Comparison of ENCODE assay signal across 1 cellular context in the genomic region with DNA sequence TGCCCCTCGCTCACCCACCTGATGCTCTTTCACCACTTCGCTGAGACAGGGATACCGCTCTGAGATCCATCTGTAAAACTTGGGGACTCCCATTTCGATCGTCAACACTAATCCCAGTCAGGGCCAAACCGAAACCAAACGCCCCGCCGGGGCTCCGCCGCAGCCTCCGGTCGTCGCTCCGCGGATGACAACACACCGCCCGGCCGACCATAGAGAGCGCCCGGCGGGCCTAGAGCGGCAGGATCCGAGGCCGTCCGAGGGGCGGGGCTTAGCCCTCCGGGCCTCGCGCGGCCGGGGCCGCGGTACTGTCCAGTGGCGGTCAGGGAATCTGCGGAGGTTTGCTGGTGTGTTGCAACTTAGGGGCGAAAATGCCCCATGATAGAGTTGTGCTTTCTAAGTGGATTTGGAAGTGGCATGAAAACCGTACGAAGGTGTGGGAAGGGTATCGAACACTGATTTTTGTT.
TF ChIP-seq lines count a peak whose summit lies in the region.

A gene with protein sequence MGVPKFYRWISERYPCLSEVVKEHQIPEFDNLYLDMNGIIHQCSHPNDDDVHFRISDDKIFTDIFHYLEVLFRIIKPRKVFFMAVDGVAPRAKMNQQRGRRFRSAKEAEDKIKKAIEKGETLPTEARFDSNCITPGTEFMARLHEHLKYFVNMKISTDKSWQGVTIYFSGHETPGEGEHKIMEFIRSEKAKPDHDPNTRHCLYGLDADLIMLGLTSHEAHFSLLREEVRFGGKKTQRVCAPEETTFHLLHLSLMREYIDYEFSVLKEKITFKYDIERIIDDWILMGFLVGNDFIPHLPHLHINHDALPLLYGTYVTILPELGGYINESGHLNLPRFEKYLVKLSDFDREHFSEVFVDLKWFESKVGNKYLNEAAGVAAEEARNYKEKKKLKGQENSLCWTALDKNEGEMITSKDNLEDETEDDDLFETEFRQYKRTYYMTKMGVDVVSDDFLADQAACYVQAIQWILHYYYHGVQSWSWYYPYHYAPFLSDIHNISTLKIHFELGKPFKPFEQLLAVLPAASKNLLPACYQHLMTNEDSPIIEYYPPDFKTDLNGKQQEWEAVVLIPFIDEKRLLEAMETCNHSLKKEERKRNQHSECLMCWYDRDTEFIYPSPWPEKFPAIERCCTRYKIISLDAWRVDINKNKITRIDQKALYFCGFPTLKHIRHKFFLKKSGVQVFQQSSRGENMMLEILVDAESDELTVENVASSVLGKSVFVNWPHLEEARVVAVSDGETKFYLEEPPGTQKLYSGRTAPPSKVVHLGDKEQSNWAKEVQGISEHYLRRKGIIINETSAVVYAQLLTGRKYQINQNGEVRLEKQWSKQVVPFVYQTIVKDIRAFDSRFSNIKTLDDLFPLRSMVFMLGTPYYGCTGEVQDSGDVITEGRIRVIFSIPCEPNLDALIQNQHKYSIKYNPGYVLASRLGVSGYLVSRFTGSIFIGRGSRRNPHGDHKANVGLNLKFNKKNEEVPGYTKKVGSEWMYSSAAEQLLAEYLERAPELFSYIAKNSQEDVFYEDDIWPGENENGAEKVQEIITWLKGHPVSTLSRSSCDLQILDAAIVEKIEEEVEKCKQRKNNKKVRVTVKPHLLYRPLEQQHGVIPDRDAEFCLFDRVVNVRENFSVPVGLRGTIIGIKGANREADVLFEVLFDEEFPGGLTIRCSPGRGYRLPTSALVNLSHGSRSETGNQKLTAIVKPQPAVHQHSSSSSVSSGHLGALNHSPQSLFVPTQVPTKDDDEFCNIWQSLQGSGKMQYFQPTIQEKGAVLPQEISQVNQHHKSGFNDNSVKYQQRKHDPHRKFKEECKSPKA (N-terminal part only) (minus strand): TSS at position 186 of the 464 bp plus-strand sequence. CDS start 93 bp downstream, at position 93.

TF ChIP-seq in WTC11, 78 proteins besides CTCF, POLR2A, EP300 and RAD21 (continued from another document and continues in another):
- TF ChIP-seq, protein P1, sequence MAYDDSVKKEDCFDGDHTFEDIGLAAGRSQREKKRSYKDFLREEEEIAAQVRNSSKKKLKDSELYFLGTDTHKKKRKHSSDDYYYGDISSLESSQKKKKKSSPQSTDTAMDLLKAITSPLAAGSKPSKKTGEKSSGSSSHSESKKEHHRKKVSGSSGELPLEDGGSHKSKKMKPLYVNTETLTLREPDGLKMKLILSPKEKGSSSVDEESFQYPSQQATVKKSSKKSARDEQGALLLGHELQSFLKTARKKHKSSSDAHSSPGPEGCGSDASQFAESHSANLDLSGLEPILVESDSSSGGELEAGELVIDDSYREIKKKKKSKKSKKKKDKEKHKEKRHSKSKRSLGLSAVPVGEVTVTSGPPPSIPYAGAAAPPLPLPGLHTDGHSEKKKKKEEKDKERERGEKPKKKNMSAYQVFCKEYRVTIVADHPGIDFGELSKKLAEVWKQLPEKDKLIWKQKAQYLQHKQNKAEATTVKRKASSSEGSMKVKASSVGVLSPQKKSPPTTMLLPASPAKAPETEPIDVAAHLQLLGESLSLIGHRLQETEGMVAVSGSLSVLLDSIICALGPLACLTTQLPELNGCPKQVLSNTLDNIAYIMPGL (CRISPR knock-in tag; IDR thresholded peaks at IDR 0.05), result peak; percentile 68; the same call in 1 of the 2 replicates
- TF ChIP-seq, protein P2, sequence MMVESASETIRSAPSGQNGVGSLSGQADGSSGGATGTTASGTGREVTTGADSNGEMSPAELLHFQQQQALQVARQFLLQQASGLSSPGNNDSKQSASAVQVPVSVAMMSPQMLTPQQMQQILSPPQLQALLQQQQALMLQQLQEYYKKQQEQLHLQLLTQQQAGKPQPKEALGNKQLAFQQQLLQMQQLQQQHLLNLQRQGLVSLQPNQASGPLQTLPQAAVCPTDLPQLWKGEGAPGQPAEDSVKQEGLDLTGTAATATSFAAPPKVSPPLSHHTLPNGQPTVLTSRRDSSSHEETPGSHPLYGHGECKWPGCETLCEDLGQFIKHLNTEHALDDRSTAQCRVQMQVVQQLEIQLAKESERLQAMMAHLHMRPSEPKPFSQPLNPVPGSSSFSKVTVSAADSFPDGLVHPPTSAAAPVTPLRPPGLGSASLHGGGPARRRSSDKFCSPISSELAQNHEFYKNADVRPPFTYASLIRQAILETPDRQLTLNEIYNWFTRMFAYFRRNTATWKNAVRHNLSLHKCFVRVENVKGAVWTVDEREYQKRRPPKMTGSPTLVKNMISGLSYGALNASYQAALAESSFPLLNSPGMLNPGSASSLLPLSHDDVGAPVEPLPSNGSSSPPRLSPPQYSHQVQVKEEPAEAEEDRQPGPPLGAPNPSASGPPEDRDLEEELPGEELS (CRISPR knock-in tag; IDR thresholded peaks at IDR 0.05), result no peak; the same call in 1 of the 2 replicates
- TF ChIP-seq, protein P3, sequence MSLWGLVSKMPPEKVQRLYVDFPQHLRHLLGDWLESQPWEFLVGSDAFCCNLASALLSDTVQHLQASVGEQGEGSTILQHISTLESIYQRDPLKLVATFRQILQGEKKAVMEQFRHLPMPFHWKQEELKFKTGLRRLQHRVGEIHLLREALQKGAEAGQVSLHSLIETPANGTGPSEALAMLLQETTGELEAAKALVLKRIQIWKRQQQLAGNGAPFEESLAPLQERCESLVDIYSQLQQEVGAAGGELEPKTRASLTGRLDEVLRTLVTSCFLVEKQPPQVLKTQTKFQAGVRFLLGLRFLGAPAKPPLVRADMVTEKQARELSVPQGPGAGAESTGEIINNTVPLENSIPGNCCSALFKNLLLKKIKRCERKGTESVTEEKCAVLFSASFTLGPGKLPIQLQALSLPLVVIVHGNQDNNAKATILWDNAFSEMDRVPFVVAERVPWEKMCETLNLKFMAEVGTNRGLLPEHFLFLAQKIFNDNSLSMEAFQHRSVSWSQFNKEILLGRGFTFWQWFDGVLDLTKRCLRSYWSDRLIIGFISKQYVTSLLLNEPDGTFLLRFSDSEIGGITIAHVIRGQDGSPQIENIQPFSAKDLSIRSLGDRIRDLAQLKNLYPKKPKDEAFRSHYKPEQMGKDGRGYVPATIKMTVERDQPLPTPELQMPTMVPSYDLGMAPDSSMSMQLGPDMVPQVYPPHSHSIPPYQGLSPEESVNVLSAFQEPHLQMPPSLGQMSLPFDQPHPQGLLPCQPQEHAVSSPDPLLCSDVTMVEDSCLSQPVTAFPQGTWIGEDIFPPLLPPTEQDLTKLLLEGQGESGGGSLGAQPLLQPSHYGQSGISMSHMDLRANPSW (CRISPR knock-in tag; conservative IDR thresholded peaks at IDR 0.05; ENCODE audit: low read depth), result no peak
- TF ChIP-seq ELF4 (CRISPR knock-in tag; IDR thresholded peaks at IDR 0.05; ENCODE audit: low read depth) (no peak), ZNF219 (CRISPR knock-in tag; IDR thresholded peaks at IDR 0.05; ENCODE audit: borderline replicate concordance) (no peak), ETV6 (CRISPR knock-in tag; IDR thresholded peaks at IDR 0.05) (peak; percentile 49; the same call in 1 of the 2 replicates), SOX15 (CRISPR knock-in tag; IDR thresholded peaks at IDR 0.05) (no peak), SP1 (CRISPR knock-in tag; conservative IDR thresholded peaks at IDR 0.05) (peak; percentile 86), ZNF423 (CRISPR knock-in tag; IDR thresholded peaks at IDR 0.05) (no peak), FOXJ3 (CRISPR knock-in tag; IDR thresholded peaks at IDR 0.05; ENCODE audit: borderline replicate concordance) (no peak), ZNF416 (CRISPR knock-in tag; IDR thresholded peaks at IDR 0.05) (no peak), ZNF317 (CRISPR knock-in tag; IDR thresholded peaks at IDR 0.05; ENCODE audit: borderline replicate concordance, low read depth) (no peak), NFE2L1 (CRISPR knock-in tag; IDR thresholded peaks at IDR 0.05) (no peak), ZNF121 (CRISPR knock-in tag; IDR thresholded peaks at IDR 0.05) (no peak), TEAD1 (CRISPR knock-in tag; IDR thresholded peaks at IDR 0.05) (peak; percentile 67; the same call in 1 of the 2 replicates), RORB (CRISPR knock-in tag; IDR thresholded peaks at IDR 0.05) (no peak), ZBTB21 (CRISPR knock-in tag; IDR thresholded peaks at IDR 0.05; ENCODE audit: borderline replicate concordance) (no peak), TP53 (CRISPR knock-in tag; IDR thresholded peaks at IDR 0.05) (no peak), ESRRA (CRISPR knock-in tag; IDR thresholded peaks at IDR 0.05; ENCODE audit: borderline replicate concordance) (no peak), NR1H2 (CRISPR knock-in tag; IDR thresholded peaks at IDR 0.05) (no peak), RELA (CRISPR knock-in tag; IDR thresholded peaks at IDR 0.05; ENCODE audit: borderline replicate concordance) (no peak)
- TF ChIP-seq, protein P4, sequence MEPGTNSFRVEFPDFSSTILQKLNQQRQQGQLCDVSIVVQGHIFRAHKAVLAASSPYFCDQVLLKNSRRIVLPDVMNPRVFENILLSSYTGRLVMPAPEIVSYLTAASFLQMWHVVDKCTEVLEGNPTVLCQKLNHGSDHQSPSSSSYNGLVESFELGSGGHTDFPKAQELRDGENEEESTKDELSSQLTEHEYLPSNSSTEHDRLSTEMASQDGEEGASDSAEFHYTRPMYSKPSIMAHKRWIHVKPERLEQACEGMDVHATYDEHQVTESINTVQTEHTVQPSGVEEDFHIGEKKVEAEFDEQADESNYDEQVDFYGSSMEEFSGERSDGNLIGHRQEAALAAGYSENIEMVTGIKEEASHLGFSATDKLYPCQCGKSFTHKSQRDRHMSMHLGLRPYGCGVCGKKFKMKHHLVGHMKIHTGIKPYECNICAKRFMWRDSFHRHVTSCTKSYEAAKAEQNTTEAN (CRISPR knock-in tag; IDR thresholded peaks at IDR 0.05), result no peak
- TF ChIP-seq, protein P5, sequence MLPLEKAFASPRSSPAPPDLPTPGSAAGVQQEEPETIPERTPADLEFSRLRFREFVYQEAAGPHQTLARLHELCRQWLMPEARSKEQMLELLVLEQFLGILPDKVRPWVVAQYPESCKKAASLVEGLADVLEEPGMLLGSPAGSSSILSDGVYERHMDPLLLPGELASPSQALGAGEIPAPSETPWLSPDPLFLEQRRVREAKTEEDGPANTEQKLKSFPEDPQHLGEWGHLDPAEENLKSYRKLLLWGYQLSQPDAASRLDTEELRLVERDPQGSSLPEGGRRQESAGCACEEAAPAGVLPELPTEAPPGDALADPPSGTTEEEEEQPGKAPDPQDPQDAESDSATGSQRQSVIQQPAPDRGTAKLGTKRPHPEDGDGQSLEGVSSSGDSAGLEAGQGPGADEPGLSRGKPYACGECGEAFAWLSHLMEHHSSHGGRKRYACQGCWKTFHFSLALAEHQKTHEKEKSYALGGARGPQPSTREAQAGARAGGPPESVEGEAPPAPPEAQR (CRISPR knock-in tag; IDR thresholded peaks at IDR 0.05), result no peak
- TF ChIP-seq, protein P6, sequence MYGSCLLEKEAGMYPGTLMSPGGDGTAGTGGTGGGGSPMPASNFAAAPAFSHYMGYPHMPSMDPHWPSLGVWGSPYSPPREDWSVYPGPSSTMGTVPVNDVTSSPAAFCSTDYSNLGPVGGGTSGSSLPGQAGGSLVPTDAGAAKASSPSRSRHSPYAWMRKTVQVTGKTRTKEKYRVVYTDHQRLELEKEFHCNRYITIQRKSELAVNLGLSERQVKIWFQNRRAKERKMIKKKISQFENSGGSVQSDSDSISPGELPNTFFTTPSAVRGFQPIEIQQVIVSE (CRISPR knock-in tag; IDR thresholded peaks at IDR 0.05; ENCODE audit: borderline replicate concordance), result no peak
- TF ChIP-seq, protein P7, sequence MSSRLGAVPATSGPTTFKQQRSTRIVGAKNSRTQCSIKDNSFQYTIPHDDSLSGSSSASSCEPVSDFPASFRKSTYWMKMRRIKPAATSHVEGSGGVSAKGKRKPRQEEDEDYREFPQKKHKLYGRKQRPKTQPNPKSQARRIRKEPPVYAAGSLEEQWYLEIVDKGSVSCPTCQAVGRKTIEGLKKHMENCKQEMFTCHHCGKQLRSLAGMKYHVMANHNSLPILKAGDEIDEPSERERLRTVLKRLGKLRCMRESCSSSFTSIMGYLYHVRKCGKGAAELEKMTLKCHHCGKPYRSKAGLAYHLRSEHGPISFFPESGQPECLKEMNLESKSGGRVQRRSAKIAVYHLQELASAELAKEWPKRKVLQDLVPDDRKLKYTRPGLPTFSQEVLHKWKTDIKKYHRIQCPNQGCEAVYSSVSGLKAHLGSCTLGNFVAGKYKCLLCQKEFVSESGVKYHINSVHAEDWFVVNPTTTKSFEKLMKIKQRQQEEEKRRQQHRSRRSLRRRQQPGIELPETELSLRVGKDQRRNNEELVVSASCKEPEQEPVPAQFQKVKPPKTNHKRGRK (CRISPR knock-in tag; IDR thresholded peaks at IDR 0.05; ENCODE audit: borderline replicate concordance), result no peak
- TF ChIP-seq, protein P8, sequence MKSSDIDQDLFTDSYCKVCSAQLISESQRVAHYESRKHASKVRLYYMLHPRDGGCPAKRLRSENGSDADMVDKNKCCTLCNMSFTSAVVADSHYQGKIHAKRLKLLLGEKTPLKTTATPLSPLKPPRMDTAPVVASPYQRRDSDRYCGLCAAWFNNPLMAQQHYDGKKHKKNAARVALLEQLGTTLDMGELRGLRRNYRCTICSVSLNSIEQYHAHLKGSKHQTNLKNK (CRISPR knock-in tag; IDR thresholded peaks at IDR 0.05), result no peak
- TF ChIP-seq, protein P9, sequence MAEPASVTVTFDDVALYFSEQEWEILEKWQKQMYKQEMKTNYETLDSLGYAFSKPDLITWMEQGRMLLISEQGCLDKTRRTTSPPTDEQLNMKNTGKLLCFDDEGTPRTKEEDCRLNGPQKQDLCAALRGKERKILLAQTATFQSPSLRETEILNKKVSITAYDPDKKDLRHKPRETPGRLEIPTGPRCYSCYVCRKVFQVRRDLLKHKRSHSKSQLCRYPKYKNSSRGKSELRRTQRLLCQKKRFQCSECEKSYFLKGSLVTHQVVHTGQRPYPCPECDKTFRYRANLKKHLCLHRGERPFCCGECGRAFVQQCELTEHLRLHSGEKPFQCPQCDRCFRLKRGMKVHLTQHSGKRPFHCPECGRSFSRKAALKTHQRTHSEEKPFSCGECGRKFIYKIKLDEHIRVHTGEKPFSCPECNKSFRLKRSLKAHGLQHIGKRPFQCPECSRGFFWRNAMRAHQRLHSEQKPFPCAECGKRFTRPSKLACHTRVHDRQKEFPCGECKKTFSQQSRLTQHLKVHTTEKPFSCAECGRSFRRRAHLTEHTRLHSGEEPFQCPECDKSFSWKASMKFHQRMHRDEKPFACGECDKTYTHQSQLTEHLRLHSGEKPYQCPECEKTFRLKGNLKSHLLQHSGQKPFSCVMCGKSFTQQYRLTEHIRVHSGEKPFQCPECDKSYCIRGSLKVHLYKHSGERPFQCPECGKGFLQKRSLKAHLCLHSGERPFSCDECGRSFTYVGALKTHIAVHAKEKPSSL (CRISPR knock-in tag; conservative IDR thresholded peaks at IDR 0.05), result no peak
- TF ChIP-seq, protein P10, sequence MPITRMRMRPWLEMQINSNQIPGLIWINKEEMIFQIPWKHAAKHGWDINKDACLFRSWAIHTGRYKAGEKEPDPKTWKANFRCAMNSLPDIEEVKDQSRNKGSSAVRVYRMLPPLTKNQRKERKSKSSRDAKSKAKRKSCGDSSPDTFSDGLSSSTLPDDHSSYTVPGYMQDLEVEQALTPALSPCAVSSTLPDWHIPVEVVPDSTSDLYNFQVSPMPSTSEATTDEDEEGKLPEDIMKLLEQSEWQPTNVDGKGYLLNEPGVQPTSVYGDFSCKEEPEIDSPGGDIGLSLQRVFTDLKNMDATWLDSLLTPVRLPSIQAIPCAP (CRISPR knock-in tag; IDR thresholded peaks at IDR 0.05), result peak; percentile 49
- TF ChIP-seq, protein P11, sequence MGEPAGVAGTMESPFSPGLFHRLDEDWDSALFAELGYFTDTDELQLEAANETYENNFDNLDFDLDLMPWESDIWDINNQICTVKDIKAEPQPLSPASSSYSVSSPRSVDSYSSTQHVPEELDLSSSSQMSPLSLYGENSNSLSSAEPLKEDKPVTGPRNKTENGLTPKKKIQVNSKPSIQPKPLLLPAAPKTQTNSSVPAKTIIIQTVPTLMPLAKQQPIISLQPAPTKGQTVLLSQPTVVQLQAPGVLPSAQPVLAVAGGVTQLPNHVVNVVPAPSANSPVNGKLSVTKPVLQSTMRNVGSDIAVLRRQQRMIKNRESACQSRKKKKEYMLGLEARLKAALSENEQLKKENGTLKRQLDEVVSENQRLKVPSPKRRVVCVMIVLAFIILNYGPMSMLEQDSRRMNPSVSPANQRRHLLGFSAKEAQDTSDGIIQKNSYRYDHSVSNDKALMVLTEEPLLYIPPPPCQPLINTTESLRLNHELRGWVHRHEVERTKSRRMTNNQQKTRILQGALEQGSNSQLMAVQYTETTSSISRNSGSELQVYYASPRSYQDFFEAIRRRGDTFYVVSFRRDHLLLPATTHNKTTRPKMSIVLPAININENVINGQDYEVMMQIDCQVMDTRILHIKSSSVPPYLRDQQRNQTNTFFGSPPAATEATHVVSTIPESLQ (CRISPR knock-in tag; IDR thresholded peaks at IDR 0.05), result no peak
